13 cellular contexts compared by ENCODE assay signal in genomic region chr7:138338361-138338760, GRCh38.
DNase-seq lines count a peak whose midpoint lies in the region; ATAC-seq, FAIRE-seq and TF ChIP-seq lines count a peak whose summit lies in the region.
"Had no signal": no experiment of that assay in that cellular context is flagged by ENCODE, and none has a peak within 500 bp of the region (broad histone marks: within the 10 kb centered on the region; RNA-seq: fewer than 3 reads in every experiment).

No MANE protein-coding gene starts in this region.

- H4K20me1 ChIP-seq in K562 (replicated peaks; ENCODE audit: control insufficient read depth, insufficient read depth, low read length): no peaks in the 10 kb centered on the region

- no peak for FAIRE-seq in K562 (lab: Jason Lieb, UNC)
- no peak for FAIRE-seq in small intestine (lab: Jason Lieb, UNC)
- FAIRE-seq: G401.6 had no signal

- no peaks in the 10 kb centered on the region for H3K36me3 Mint-ChIP-seq in activated CD4-positive, alpha-beta T cell treated with anti-CD3 and anti-CD28 coated beads for 36 hours (ENCODE audit: low read depth)
- no peaks in the 10 kb centered on the region for H3K36me3 Mint-ChIP-seq in Calu3 (ENCODE audit: insufficient read depth, unreplicated experiment)

- H3K4me1 ChIP-seq in K562 (replicated peaks in 1 of 2; ENCODE audit: control insufficient read depth in 2 of 2, insufficient read depth in 2 of 2, low read length in 2 of 2) (no peaks in the 10 kb centered on the region), small intestine (ENCODE audit: control insufficient read depth in 2 of 2, insufficient read depth in 1 of 2, low read depth in 1 of 2, low read length in 1 of 2) (no peaks in the 10 kb centered on the region)

- H3K9me1 ChIP-seq in K562 (ENCODE audit: control insufficient read depth, insufficient read depth, low read length): no peaks in the 10 kb centered on the region

- DNase-seq in Ammon's horn (ENCODE audit: low spot score): peak; percentile 3
- DNase-seq in NCI-H2029 (lab: John Stamatoyannopoulos, UW): peak; percentile 82
- no peak for DNase-seq in K562 (ENCODE audit: extremely low read depth in 1 of 4, low spot score in 3 of 4)
- peak; percentile 76 for DNase-seq in kidney glomerular epithelial cell (lab: John Stamatoyannopoulos, UW)
- DNase-seq in activated CD4-positive, alpha-beta T cell treated with anti-CD3 and anti-CD28 coated beads, Interleukin-2, amount 50 U/mL, for 4 hours: no peak
- DNase-seq in activated CD4-positive, alpha-beta T cell treated with anti-CD3 and anti-CD28 coated beads for 36 hours: no peak
- DNase-seq in Calu3: no peak
- no peak for DNase-seq in small intestine
- DNase-seq: head of caudate nucleus, OCI-M1 had no signal

- BruUV-seq in K562 (replicated peaks; lab: Mats Ljungman, UMichigan) (no TSS peak), Calu3 (replicated peaks; lab: Mats Ljungman, UMichigan) (no TSS peak)

- intact Hi-C loops in K562 (cut with micrococcal nuclease): no loop called here
- intact Hi-C loops in activated CD4-positive, alpha-beta T cell treated with anti-CD3 and anti-CD28 coated beads for 36 hours (cut with DNase I, micrococcal nuclease): no loop called here
- intact Hi-C loops in Calu3 (cut with micrococcal nuclease; ENCODE audit: unreplicated experiment): no loop called here

- TF ChIP-seq EP300 in K562 (IDR thresholded peaks at IDR 0.05; ENCODE audit: low read length): no peak

- H3K27me3 ChIP-seq in K562 (ENCODE audit: control insufficient read depth in 2 of 2, insufficient read depth in 2 of 2, low read length in 2 of 2): no peaks in the 10 kb centered on the region
- no peaks in the 10 kb centered on the region for H3K27me3 ChIP-seq in small intestine (ENCODE audit: control insufficient read depth in 2 of 2, insufficient read depth in 2 of 2, low read length in 2 of 2)

- no peak overlapping the region for H2AFZ ChIP-seq in K562 (ENCODE audit: low read depth, low read length)

- H3K27ac Mint-ChIP-seq in activated CD4-positive, alpha-beta T cell treated with anti-CD3 and anti-CD28 coated beads for 36 hours: no peak overlapping the region
- H3K27ac Mint-ChIP-seq in Calu3 (ENCODE audit: unreplicated experiment): no peak overlapping the region
- H3K27ac Mint-ChIP-seq: activated T-helper 1 cell treated with anti-CD3 and anti-CD28 coated beads, Interleukin-12 subunit alpha, Interleukin-12 subunit beta, Interleukin-2, Interleukin-4 antibody, amounts not matched to agents 30 ng/mL and 10 ng/mL and 1 ng/mL, durations not matched to agents 14 hours and 24 hours and 36 hours had no signal

- H3K4me1 Mint-ChIP-seq in activated CD4-positive, alpha-beta T cell treated with anti-CD3 and anti-CD28 coated beads for 36 hours: no peaks in the 10 kb centered on the region
- no peaks in the 10 kb centered on the region for H3K4me1 Mint-ChIP-seq in Calu3 (ENCODE audit: low read depth, unreplicated experiment)

- in situ Hi-C loops in K562 (cut with MboI): no loop called here

- H3K36me3 ChIP-seq in K562 (ENCODE audit: control insufficient read depth, insufficient read depth, low read length) (no peaks in the 10 kb centered on the region), small intestine (ENCODE audit: control insufficient read depth in 2 of 2, insufficient read depth in 2 of 2, low read length in 2 of 2) (no peaks in the 10 kb centered on the region)

- POLR2A ChIA-PET in K562 (lab: Yijun Ruan, JAX): no interaction called here
- POLR2A ChIA-PET in activated CD4-positive, alpha-beta T cell treated with anti-CD3 and anti-CD28 coated beads for 36 hours (lab: Charles Lee): no interaction called here

- CTCF ChIA-PET in K562 (lab: Yijun Ruan, JAX; ENCODE audit: low intra/inter-chr PET ratio) (no interaction called here), Calu3 (lab: Charles Lee) (no interaction called here)
- CTCF ChIA-PET in activated CD4-positive, alpha-beta T cell treated with anti-CD3 and anti-CD28 coated beads for 36 hours (lab: Charles Lee): no interaction called here

- no peak for ATAC-seq in K562
- ATAC-seq in activated CD4-positive, alpha-beta T cell treated with anti-CD3 and anti-CD28 coated beads for 36 hours: no peak
- ATAC-seq: HCT116 had no signal

- H3K4me3 Mint-ChIP-seq in activated CD4-positive, alpha-beta T cell treated with anti-CD3 and anti-CD28 coated beads for 36 hours: no peak overlapping the region
- H3K4me3 Mint-ChIP-seq in Calu3 (ENCODE audit: low read depth, unreplicated experiment): no peak overlapping the region
- H3K4me3 Mint-ChIP-seq: activated T-helper 1 cell treated with anti-CD3 and anti-CD28 coated beads, Interleukin-12 subunit alpha, Interleukin-12 subunit beta, Interleukin-2, Interleukin-4 antibody, amounts not matched to agents 30 ng/mL and 10 ng/mL and 1 ng/mL, durations not matched to agents 14 hours and 24 hours and 36 hours had no signal

- no peak overlapping the region for H3K27ac ChIP-seq in K562 (ENCODE audit: extremely low read depth, low read depth, low read length)
- no peak overlapping the region for H3K27ac ChIP-seq in small intestine (ENCODE audit: low read depth in 1 of 2, low read length in 1 of 2)

- no peak overlapping the region for H3K4me3 ChIP-seq in K562
- H3K4me3 ChIP-seq in small intestine (ENCODE audit: low read depth in 1 of 2, low read length in 2 of 2): no peak overlapping the region

- no peaks in the 10 kb centered on the region for H3K27me3 Mint-ChIP-seq in activated CD4-positive, alpha-beta T cell treated with anti-CD3 and anti-CD28 coated beads for 36 hours
- H3K27me3 Mint-ChIP-seq in Calu3 (ENCODE audit: unreplicated experiment): no peaks in the 10 kb centered on the region

- no peak for TF ChIP-seq RAD21 in K562 (CRISPR knock-in tag; conservative IDR thresholded peaks at IDR 0.05 in 1 of 2, IDR thresholded peaks at IDR 0.05 in 1 of 2)

- TF ChIP-seq CTCF in K562 (IDR thresholded peaks at IDR 0.05 in 2 of 3, conservative IDR thresholded peaks at IDR 0.05 in 1 of 3; ENCODE audit: insufficient read depth in 2 of 3, low read depth in 1 of 3, low read length in 3 of 3): no peak
- no peak for TF ChIP-seq CTCF in Calu3 (IDR thresholded peaks at IDR 0.05; ENCODE audit: unreplicated experiment)

- H3K9me3 ChIP-seq in K562 (replicated peaks; ENCODE audit: control insufficient read depth, insufficient read depth, low read depth, low read length) (peaks cover 28% of the 10 kb centered on the region), small intestine (ENCODE audit: control insufficient read depth, low read depth) (no peaks in the 10 kb centered on the region)

- no peak overlapping the region for H3K4me2 ChIP-seq in K562 (ENCODE audit: insufficient read depth, low read length)

- no peak overlapping the region for H3K9ac ChIP-seq in K562 (ENCODE audit: insufficient read depth in 1 of 2, low read depth in 2 of 2, low read length in 2 of 2)

- H3K9me3 Mint-ChIP-seq in activated CD4-positive, alpha-beta T cell treated with anti-CD3 and anti-CD28 coated beads for 36 hours (ENCODE audit: low read depth): peaks cover 20% of the 10 kb centered on the region
- peaks cover 14% of the 10 kb centered on the region for H3K9me3 Mint-ChIP-seq in Calu3 (ENCODE audit: low read depth, unreplicated experiment)

- H3K79me2 ChIP-seq in K562 (ENCODE audit: control insufficient read depth, insufficient read depth, low read length): no peaks in the 10 kb centered on the region

- TF ChIP-seq POLR2A in K562 (conservative IDR thresholded peaks at IDR 0.05): no peak

TF ChIP-seq in K562, 482 proteins besides CTCF, POLR2A, EP300 and RAD21:
- TF ChIP-seq YBX1 (IDR thresholded peaks at IDR 0.05) (no peak), ZNF124 (CRISPR knock-in tag; IDR thresholded peaks at IDR 0.05) (no peak), SOX6 (IDR thresholded peaks at IDR 0.05) (peak; percentile 44; the same call in 1 of the 2 replicates), ZNF609 (CRISPR knock-in tag; IDR thresholded peaks at IDR 0.05; ENCODE audit: borderline replicate concordance) (no peak), NFIC (IDR thresholded peaks at IDR 0.05) (peak; percentile 51; the same call in 1 of the 2 replicates), HDAC6 (IDR thresholded peaks at IDR 0.05; ENCODE audit: low read depth, low read length) (no peak), SMARCB1 (IDR thresholded peaks at IDR 0.05; ENCODE audit: insufficient read length, low read depth) (no peak), RUNX1 (IDR thresholded peaks at IDR 0.05; ENCODE audit: low read depth) (no peak), TSC22D4 (tag; IDR thresholded peaks at IDR 0.05) (no peak), FOXJ2 (tag; IDR thresholded peaks at IDR 0.05) (peak; percentile 38; the same call in 1 of the 2 replicates), CCAR2 (IDR thresholded peaks at IDR 0.05; ENCODE audit: low read depth, low read length) (no peak)
TF ChIP-seq in K562: peak in this region for 3.

Comparison
In these comparisons a context has a peak if more than half of its experiments do, and no peak if none do; other contexts are left out.
1. DNase-seq: peak in Ammon's horn (single experiment), NCI-H2029 (single experiment) and kidney glomerular epithelial cell (single experiment); none in K562 (0 of 4), activated CD4-positive, alpha-beta T cell treated with anti-CD3 and anti-CD28 coated beads, Interleukin-2, amount 50 U/mL, for 4 hours (0 of 2), activated CD4-positive, alpha-beta T cell treated with anti-CD3 and anti-CD28 coated beads for 36 hours (single experiment), Calu3 (single experiment) and small intestine (single experiment).